2 cellular contexts compared by ENCODE assay signal in genomic region chr18:68439672-68440071, GRCh38.
TF ChIP-seq lines count a peak whose summit lies in the region.

No MANE protein-coding gene starts in this region.

TF ChIP-seq in IMR-90, 13 proteins besides CTCF, POLR2A, EP300 and RAD21:
- no peak for TF ChIP-seq USF2 (IDR thresholded peaks at IDR 0.05; ENCODE audit: low read depth, low read length)
- no peak for TF ChIP-seq NFE2L2 (IDR thresholded peaks at IDR 0.05; ENCODE audit: low read depth, low read length)
- TF ChIP-seq SMC3 (IDR thresholded peaks at IDR 0.05; ENCODE audit: low read depth, low read length) = no peak
- no peak for TF ChIP-seq MAFK (IDR thresholded peaks at IDR 0.05; ENCODE audit: low read depth, low read length)
- no peak for TF ChIP-seq BHLHE40 (IDR thresholded peaks at IDR 0.05; ENCODE audit: low read depth, low read length)
- no peak for TF ChIP-seq CHD1 (IDR thresholded peaks at IDR 0.05; ENCODE audit: low read depth, low read length)
- TF ChIP-seq CEBPB (IDR thresholded peaks at IDR 0.05; ENCODE audit: low read depth, low read length) = no peak
- no peak for TF ChIP-seq RCOR1 (IDR thresholded peaks at IDR 0.05; ENCODE audit: insufficient replicate concordance, low read length)
- TF ChIP-seq RFX5 (IDR thresholded peaks at IDR 0.05; ENCODE audit: low read depth, low read length) = no peak
- TF ChIP-seq FOS (IDR thresholded peaks at IDR 0.05; ENCODE audit: low read depth, low read length) = no peak
- no peak for TF ChIP-seq MXI1 (IDR thresholded peaks at IDR 0.05; ENCODE audit: borderline replicate concordance, low read depth, low read length)
- no peak for TF ChIP-seq MAZ (IDR thresholded peaks at IDR 0.05; ENCODE audit: borderline replicate concordance, low read depth, low read length)
- TF ChIP-seq ELK1 (IDR thresholded peaks at IDR 0.05; ENCODE audit: borderline replicate concordance, low read depth, low read length) = no peak

TF ChIP-seq in neural cell, 6 proteins besides CTCF, POLR2A, EP300 and RAD21 (continued from another document):
- no peak for TF ChIP-seq REST (IDR thresholded peaks at IDR 0.05; ENCODE audit: borderline replicate concordance)
- TF ChIP-seq MXI1 (conservative IDR thresholded peaks at IDR 0.05; ENCODE audit: poor library complexity, severe bottlenecking) = no peak
